8 cellular contexts compared by ENCODE assay signal in the genomic region with DNA sequence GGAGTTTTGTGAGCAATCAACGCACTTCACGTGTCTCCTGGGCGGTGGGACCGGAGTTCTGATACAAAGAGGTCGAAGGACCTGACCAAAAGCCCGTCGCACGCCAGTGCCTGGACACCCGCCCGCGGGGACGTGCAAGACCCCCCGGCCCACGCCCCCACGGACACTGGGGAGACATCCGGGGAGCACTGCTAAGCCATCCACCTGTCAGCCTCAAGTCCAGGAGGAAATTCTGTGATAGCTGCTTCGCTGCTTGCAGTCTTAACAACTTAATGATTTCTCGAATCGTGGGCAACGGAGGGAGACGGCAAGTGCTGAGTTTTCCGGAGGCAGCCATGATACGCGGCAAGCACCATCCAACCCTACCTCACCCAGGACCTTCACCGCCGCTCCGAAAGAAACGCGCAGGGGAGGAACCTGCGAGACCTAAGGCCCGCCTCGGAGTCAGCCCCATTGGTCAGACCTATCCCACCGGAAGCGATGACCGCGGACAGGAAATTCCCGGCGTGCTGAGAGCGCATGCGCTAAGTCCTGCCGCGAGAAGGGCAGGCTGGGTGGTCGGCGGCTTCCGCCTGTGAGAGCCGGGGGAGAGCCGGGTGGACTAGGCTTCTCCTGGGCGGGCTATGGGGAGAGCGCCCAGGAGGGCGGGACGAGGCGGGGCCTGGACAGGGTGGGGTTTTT. TPM values are rescaled to one million over a fixed set of nuclear protein-coding genes. Genes with fewer than 3 reads are reported as not detected.
DNase-seq lines count a peak whose midpoint lies in the region; ATAC-seq, FAIRE-seq and TF ChIP-seq lines count a peak whose summit lies in the region.

Gene TFB1M (minus strand): TSS at position 393 of the 681 bp plus-strand sequence. CDS start 56 bp downstream, at position 337.

- FAIRE-seq in keratinocyte (lab: Jason Lieb, UNC), result peak; percentile 96

- peaks cover 4% of the 10 kb centered on the region for H3K9me3 Mint-ChIP-seq in chondrocyte (ENCODE audit: low read depth)

- H2AFZ ChIP-seq in keratinocyte (ENCODE audit: control insufficient read depth, low read length), result peak within 1 kb of the TSS; percentile 72

- H3K4me3 Mint-ChIP-seq in chondrocyte (ENCODE audit: unreplicated experiment), result peak within 1 kb of the TSS; percentile 96

- peaks cover 2 to 11% of the 10 kb centered on the region in 2 experiments for H3K36me3 ChIP-seq in keratinocyte (ENCODE audit: control insufficient read depth in 2 of 2, extremely low read depth in 1 of 2, insufficient read depth in 2 of 2, low read length in 2 of 2)

- DNase-seq in AG09319 (ENCODE audit: extremely low read depth, low read depth) (peak; percentile 97), NCI-H446 (lab: John Stamatoyannopoulos, UW) (peak; percentile 96 to 97), chondrocyte (ENCODE audit: low spot score) (peak; percentile 99), keratinocyte (ENCODE audit: low read depth, low spot score) (peak; percentile 89)
- DNase-seq in activated CD4-positive, alpha-beta T cell treated with anti-CD3 and anti-CD28 coated beads for 1 hour, result peak; percentile 97
- DNase-seq in stimulated activated CD4-positive, alpha-beta T cell treated with anti-CD3 and anti-CD28 coated beads, Interleukin-15, amount 100 ng/mL, for 1 hour (ENCODE audit: low read depth in 1 of 2, low spot score in 1 of 2), result peak; percentile 92 to 95

- H3K4me2 ChIP-seq in keratinocyte (ENCODE audit: control insufficient read depth, extremely low read depth, insufficient read depth, low read depth, low read length), result peak within 1 kb of the TSS; percentile 89

- no peaks in the 10 kb centered on the region for H4K20me1 ChIP-seq in keratinocyte (ENCODE audit: control insufficient read depth, extremely low read depth, insufficient read depth, low read length)

- dilution Hi-C loops in keratinocyte (cut with MboI; ENCODE audit: extremely low pct_ligation_motif_present, low sequenced_read_pairs), result no loop called here

- peaks cover 26% of the 10 kb centered on the region for H3K4me1 Mint-ChIP-seq in chondrocyte (ENCODE audit: low read depth)

- peak within 1 kb of the TSS; percentile 79 to 98 (median 86) for H3K4me3 ChIP-seq in keratinocyte (ENCODE audit: control insufficient read depth in 2 of 3, extremely low read depth in 1 of 3, insufficient read depth in 2 of 3, low read depth in 1 of 3, low read length in 3 of 3)

- H3K27me3 ChIP-seq in keratinocyte (ENCODE audit: control insufficient read depth, extremely low read depth, insufficient read depth, low read length), result no peaks in the 10 kb centered on the region

- ATAC-seq in GM19025 (IDR thresholded peaks at IDR 0.05; ENCODE audit: low read depth, unreplicated experiment), result peak; percentile 95
- peak; percentile 93 for ATAC-seq in HG03342 (IDR thresholded peaks at IDR 0.05; ENCODE audit: unreplicated experiment)

- TF ChIP-seq CTCF in AG09319 (IDR thresholded peaks at IDR 0.05; ENCODE audit: low read depth, low read length) (no peak), chondrocyte (IDR thresholded peaks at IDR 0.05) (no peak), keratinocyte (optimal IDR thresholded peaks at IDR 0.05 in 1 of 3, IDR thresholded peaks at IDR 0.05 in 1 of 3, conservative IDR thresholded peaks at IDR 0.05 in 1 of 3; ENCODE audit: extremely low read depth in 1 of 3, insufficient read depth in 2 of 3, low read length in 3 of 3) (no peak)

- H3K9me1 ChIP-seq in keratinocyte (ENCODE audit: control insufficient read depth, extremely low read depth, insufficient read depth, low read length), result no peaks in the 10 kb centered on the region

- peak within 1 kb of the TSS; percentile 91 for H3K9ac ChIP-seq in keratinocyte (ENCODE audit: control insufficient read depth, extremely low read depth, insufficient read depth, low read length)

- peaks cover 31% of the 10 kb centered on the region for H3K4me1 ChIP-seq in keratinocyte (ENCODE audit: control insufficient read depth, extremely low read depth, insufficient read depth, low read length)

- peak within 1 kb of the TSS; percentile 89 for H3K27ac ChIP-seq in keratinocyte (ENCODE audit: control insufficient read depth, insufficient read depth, low read length)

- H3K27ac Mint-ChIP-seq in chondrocyte (ENCODE audit: unreplicated experiment), result peak within 1 kb of the TSS; percentile 92

- H3K27me3 Mint-ChIP-seq in chondrocyte (ENCODE audit: low read depth), result no peaks in the 10 kb centered on the region

- peaks cover 4% of the 10 kb centered on the region for H3K36me3 Mint-ChIP-seq in chondrocyte (ENCODE audit: low read depth)

- H3K9me3 ChIP-seq in keratinocyte (ENCODE audit: control insufficient read depth, low read depth, low read length), result peaks cover 2% of the 10 kb centered on the region

- H3K79me2 ChIP-seq in keratinocyte (ENCODE audit: control insufficient read depth, insufficient read depth, low read length), result peaks cover 35% of the 10 kb centered on the region

RNA-seq across cellular contexts. Expression of gene TFB1M, which starts in this region (rescaled TPM):
- 15.3 to 16.8 TPM (median 16.8 TPM) in 3 replicates for total RNA-seq in chondrocyte
- polyA plus RNA-seq in keratinocyte, result 20.1 to 38.6 TPM (median 32.8 TPM) in 3 replicates
- 17.1 TPM for polyA plus RNA-seq in keratinocyte (2011; ENCODE audit: low read depth)
- polyA plus RNA-seq in keratinocyte (2011; cell fraction: cytosol; rRNA removed), result 18.6 and 23.6 TPM in 2 replicates
- 36.0 and 41.7 TPM in 2 replicates for polyA plus RNA-seq in keratinocyte (2011; cell fraction: nucleus; rRNA removed)
- 11.7 and 24.3 TPM in 2 replicates for polyA plus RNA-seq in keratinocyte (2012; ENCODE audit: low replicate concordance)
- 7.5 to 36.4 TPM (median 11.8 TPM) in 3 replicates for polyA minus RNA-seq in keratinocyte
- polyA minus RNA-seq in keratinocyte (2011; cell fraction: cytosol; rRNA and poly(A)+ RNA removed), result 16.3 TPM
- 28.6 and 44.6 TPM in 2 replicates for polyA minus RNA-seq in keratinocyte (2011; cell fraction: nucleus; rRNA and poly(A)+ RNA removed)

Comparison
In these comparisons a context has a peak if more than half of its experiments do, and no peak if none do; other contexts are left out.
1. Peak in every context shown above with its lines: DNase-seq, ATAC-seq, H3K4me3 ChIP-seq and H3K27ac ChIP-seq.